ENCODE assay signal across 1 cellular context in the genomic region with DNA sequence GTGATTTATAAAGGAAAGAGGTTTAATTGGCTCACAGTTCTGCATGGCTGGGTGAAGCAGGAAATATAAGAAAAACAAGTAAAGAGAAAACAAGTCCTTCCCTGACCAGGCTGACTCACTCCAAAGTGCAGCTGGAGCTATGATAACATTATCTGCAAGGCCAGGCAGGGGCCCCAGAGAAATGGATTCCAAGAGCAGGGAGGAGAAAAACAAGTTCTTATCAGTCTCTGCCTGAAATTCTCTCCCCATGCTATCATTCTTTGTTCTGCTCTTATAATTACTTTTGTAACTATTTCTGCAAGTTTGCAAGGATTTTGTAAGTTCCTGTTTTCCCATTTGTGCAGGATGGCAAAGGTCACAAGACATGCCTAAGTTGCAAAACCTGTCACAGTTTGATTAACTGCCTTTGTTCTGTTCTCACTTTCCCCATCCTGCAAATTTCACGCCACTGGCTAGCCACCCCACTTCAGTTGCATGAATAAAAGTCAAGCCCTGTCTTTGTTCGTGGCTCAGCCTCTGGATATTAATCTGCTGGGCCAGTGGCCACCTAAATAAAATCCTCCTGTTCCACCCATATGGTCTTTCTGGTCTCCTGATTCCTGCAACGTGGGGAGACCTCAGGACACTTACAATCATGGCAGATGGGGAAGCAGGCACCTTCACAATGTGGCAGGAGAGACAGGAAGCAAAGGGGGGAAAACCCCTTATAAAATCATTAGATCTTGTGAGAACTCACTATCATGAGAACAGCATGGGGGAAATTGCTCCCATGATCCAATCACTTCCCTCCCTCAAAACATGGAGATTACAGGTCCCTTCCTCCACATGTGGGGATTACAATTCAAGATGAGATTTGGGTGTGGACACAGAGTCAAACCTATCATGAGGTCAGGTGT.
A peak's percentile ranks its signal among the peaks of the same experiment; 100 is the strongest.
TF ChIP-seq lines count a peak whose summit lies in the region.

No MANE protein-coding gene starts in this region.

TF ChIP-seq in K562, 482 proteins besides CTCF, POLR2A, EP300 and RAD21 (continued from another document and continues in another):
- TF ChIP-seq, protein P1, sequence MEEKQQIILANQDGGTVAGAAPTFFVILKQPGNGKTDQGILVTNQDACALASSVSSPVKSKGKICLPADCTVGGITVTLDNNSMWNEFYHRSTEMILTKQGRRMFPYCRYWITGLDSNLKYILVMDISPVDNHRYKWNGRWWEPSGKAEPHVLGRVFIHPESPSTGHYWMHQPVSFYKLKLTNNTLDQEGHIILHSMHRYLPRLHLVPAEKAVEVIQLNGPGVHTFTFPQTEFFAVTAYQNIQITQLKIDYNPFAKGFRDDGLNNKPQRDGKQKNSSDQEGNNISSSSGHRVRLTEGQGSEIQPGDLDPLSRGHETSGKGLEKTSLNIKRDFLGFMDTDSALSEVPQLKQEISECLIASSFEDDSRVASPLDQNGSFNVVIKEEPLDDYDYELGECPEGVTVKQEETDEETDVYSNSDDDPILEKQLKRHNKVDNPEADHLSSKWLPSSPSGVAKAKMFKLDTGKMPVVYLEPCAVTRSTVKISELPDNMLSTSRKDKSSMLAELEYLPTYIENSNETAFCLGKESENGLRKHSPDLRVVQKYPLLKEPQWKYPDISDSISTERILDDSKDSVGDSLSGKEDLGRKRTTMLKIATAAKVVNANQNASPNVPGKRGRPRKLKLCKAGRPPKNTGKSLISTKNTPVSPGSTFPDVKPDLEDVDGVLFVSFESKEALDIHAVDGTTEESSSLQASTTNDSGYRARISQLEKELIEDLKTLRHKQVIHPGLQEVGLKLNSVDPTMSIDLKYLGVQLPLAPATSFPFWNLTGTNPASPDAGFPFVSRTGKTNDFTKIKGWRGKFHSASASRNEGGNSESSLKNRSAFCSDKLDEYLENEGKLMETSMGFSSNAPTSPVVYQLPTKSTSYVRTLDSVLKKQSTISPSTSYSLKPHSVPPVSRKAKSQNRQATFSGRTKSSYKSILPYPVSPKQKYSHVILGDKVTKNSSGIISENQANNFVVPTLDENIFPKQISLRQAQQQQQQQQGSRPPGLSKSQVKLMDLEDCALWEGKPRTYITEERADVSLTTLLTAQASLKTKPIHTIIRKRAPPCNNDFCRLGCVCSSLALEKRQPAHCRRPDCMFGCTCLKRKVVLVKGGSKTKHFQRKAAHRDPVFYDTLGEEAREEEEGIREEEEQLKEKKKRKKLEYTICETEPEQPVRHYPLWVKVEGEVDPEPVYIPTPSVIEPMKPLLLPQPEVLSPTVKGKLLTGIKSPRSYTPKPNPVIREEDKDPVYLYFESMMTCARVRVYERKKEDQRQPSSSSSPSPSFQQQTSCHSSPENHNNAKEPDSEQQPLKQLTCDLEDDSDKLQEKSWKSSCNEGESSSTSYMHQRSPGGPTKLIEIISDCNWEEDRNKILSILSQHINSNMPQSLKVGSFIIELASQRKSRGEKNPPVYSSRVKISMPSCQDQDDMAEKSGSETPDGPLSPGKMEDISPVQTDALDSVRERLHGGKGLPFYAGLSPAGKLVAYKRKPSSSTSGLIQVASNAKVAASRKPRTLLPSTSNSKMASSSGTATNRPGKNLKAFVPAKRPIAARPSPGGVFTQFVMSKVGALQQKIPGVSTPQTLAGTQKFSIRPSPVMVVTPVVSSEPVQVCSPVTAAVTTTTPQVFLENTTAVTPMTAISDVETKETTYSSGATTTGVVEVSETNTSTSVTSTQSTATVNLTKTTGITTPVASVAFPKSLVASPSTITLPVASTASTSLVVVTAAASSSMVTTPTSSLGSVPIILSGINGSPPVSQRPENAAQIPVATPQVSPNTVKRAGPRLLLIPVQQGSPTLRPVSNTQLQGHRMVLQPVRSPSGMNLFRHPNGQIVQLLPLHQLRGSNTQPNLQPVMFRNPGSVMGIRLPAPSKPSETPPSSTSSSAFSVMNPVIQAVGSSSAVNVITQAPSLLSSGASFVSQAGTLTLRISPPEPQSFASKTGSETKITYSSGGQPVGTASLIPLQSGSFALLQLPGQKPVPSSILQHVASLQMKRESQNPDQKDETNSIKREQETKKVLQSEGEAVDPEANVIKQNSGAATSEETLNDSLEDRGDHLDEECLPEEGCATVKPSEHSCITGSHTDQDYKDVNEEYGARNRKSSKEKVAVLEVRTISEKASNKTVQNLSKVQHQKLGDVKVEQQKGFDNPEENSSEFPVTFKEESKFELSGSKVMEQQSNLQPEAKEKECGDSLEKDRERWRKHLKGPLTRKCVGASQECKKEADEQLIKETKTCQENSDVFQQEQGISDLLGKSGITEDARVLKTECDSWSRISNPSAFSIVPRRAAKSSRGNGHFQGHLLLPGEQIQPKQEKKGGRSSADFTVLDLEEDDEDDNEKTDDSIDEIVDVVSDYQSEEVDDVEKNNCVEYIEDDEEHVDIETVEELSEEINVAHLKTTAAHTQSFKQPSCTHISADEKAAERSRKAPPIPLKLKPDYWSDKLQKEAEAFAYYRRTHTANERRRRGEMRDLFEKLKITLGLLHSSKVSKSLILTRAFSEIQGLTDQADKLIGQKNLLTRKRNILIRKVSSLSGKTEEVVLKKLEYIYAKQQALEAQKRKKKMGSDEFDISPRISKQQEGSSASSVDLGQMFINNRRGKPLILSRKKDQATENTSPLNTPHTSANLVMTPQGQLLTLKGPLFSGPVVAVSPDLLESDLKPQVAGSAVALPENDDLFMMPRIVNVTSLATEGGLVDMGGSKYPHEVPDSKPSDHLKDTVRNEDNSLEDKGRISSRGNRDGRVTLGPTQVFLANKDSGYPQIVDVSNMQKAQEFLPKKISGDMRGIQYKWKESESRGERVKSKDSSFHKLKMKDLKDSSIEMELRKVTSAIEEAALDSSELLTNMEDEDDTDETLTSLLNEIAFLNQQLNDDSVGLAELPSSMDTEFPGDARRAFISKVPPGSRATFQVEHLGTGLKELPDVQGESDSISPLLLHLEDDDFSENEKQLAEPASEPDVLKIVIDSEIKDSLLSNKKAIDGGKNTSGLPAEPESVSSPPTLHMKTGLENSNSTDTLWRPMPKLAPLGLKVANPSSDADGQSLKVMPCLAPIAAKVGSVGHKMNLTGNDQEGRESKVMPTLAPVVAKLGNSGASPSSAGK (IDR thresholded peaks at IDR 0.05), result no peak
- no peak for TF ChIP-seq NUFIP1 (IDR thresholded peaks at IDR 0.05; ENCODE audit: partially characterized antibody)
- no peak for TF ChIP-seq ZNF583 (CRISPR knock-in tag; IDR thresholded peaks at IDR 0.05)
- no peak for TF ChIP-seq NELFE (IDR thresholded peaks at IDR 0.05; ENCODE audit: insufficient read depth, insufficient read length)
- TF ChIP-seq ZNF12 (CRISPR knock-in tag; IDR thresholded peaks at IDR 0.05), result no peak
- TF ChIP-seq HEY1 (CRISPR knock-in tag; IDR thresholded peaks at IDR 0.05; ENCODE audit: borderline replicate concordance), result no peak
- no peak for TF ChIP-seq CBFB (CRISPR knock-in tag; IDR thresholded peaks at IDR 0.05)
- TF ChIP-seq, protein P2, sequence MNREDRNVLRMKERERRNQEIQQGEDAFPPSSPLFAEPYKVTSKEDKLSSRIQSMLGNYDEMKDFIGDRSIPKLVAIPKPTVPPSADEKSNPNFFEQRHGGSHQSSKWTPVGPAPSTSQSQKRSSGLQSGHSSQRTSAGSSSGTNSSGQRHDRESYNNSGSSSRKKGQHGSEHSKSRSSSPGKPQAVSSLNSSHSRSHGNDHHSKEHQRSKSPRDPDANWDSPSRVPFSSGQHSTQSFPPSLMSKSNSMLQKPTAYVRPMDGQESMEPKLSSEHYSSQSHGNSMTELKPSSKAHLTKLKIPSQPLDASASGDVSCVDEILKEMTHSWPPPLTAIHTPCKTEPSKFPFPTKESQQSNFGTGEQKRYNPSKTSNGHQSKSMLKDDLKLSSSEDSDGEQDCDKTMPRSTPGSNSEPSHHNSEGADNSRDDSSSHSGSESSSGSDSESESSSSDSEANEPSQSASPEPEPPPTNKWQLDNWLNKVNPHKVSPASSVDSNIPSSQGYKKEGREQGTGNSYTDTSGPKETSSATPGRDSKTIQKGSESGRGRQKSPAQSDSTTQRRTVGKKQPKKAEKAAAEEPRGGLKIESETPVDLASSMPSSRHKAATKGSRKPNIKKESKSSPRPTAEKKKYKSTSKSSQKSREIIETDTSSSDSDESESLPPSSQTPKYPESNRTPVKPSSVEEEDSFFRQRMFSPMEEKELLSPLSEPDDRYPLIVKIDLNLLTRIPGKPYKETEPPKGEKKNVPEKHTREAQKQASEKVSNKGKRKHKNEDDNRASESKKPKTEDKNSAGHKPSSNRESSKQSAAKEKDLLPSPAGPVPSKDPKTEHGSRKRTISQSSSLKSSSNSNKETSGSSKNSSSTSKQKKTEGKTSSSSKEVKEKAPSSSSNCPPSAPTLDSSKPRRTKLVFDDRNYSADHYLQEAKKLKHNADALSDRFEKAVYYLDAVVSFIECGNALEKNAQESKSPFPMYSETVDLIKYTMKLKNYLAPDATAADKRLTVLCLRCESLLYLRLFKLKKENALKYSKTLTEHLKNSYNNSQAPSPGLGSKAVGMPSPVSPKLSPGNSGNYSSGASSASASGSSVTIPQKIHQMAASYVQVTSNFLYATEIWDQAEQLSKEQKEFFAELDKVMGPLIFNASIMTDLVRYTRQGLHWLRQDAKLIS (CRISPR knock-in tag; IDR thresholded peaks at IDR 0.05), result no peak
- TF ChIP-seq, protein P3, sequence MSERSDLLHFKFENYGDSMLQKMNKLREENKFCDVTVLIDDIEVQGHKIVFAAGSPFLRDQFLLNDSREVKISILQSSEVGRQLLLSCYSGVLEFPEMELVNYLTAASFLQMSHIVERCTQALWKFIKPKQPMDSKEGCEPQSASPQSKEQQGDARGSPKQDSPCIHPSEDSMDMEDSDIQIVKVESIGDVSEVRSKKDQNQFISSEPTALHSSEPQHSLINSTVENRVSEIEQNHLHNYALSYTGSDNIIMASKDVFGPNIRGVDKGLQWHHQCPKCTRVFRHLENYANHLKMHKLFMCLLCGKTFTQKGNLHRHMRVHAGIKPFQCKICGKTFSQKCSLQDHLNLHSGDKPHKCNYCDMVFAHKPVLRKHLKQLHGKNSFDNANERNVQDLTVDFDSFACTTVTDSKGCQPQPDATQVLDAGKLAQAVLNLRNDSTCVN (CRISPR knock-in tag; IDR thresholded peaks at IDR 0.05), result no peak
- TF ChIP-seq, protein P4, sequence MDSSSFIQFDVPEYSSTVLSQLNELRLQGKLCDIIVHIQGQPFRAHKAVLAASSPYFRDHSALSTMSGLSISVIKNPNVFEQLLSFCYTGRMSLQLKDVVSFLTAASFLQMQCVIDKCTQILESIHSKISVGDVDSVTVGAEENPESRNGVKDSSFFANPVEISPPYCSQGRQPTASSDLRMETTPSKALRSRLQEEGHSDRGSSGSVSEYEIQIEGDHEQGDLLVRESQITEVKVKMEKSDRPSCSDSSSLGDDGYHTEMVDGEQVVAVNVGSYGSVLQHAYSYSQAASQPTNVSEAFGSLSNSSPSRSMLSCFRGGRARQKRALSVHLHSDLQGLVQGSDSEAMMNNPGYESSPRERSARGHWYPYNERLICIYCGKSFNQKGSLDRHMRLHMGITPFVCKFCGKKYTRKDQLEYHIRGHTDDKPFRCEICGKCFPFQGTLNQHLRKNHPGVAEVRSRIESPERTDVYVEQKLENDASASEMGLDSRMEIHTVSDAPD (CRISPR knock-in tag; IDR thresholded peaks at IDR 0.05), result no peak
- TF ChIP-seq, protein P5, sequence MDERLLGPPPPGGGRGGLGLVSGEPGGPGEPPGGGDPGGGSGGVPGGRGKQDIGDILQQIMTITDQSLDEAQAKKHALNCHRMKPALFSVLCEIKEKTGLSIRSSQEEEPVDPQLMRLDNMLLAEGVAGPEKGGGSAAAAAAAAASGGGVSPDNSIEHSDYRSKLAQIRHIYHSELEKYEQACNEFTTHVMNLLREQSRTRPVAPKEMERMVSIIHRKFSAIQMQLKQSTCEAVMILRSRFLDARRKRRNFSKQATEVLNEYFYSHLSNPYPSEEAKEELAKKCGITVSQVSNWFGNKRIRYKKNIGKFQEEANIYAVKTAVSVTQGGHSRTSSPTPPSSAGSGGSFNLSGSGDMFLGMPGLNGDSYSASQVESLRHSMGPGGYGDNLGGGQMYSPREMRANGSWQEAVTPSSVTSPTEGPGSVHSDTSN (CRISPR knock-in tag; IDR thresholded peaks at IDR 0.05; ENCODE audit: low read depth), result peak; percentile 86
- TF ChIP-seq, protein P5 (tag; conservative IDR thresholded peaks at IDR 0.05; ENCODE audit: low read depth), result peak; percentile 99
- peak; percentile 99 for TF ChIP-seq ARID1B (IDR thresholded peaks at IDR 0.05)
- TF ChIP-seq DIDO1 (tag; IDR thresholded peaks at IDR 0.05; ENCODE audit: low read depth), result no peak
- TF ChIP-seq POLR3A (IDR thresholded peaks at IDR 0.05; ENCODE audit: borderline replicate concordance, extremely low read depth, insufficient read depth, insufficient read length), result no peak
- TF ChIP-seq, protein P6, sequence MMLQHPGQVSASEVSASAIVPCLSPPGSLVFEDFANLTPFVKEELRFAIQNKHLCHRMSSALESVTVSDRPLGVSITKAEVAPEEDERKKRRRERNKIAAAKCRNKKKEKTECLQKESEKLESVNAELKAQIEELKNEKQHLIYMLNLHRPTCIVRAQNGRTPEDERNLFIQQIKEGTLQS (IDR thresholded peaks at IDR 0.05), result peak; percentile 96
- TF ChIP-seq, protein P6 (CRISPR knock-in tag; conservative IDR thresholded peaks at IDR 0.05), result peak; percentile 88; the same call in 1 of the 2 replicates
- peak; percentile 93 for TF ChIP-seq NFIC (IDR thresholded peaks at IDR 0.05)
- no peak for TF ChIP-seq MCM5 (IDR thresholded peaks at IDR 0.05; ENCODE audit: low read depth)
- TF ChIP-seq RBBP5 (IDR thresholded peaks at IDR 0.05; ENCODE audit: borderline replicate concordance, insufficient read depth, low read length, poor library complexity, severe bottlenecking), result peak; percentile 66
- peak; percentile 98 for TF ChIP-seq SMARCE1 (IDR thresholded peaks at IDR 0.05)
- no peak for TF ChIP-seq ZNF57 (CRISPR knock-in tag; IDR thresholded peaks at IDR 0.05)
- peak; percentile 32; the same call in 1 of the 2 replicates for TF ChIP-seq BCOR (IDR thresholded peaks at IDR 0.05)
- TF ChIP-seq EGR1 (conservative IDR thresholded peaks at IDR 0.05), result no peak
- TF ChIP-seq, protein P7, sequence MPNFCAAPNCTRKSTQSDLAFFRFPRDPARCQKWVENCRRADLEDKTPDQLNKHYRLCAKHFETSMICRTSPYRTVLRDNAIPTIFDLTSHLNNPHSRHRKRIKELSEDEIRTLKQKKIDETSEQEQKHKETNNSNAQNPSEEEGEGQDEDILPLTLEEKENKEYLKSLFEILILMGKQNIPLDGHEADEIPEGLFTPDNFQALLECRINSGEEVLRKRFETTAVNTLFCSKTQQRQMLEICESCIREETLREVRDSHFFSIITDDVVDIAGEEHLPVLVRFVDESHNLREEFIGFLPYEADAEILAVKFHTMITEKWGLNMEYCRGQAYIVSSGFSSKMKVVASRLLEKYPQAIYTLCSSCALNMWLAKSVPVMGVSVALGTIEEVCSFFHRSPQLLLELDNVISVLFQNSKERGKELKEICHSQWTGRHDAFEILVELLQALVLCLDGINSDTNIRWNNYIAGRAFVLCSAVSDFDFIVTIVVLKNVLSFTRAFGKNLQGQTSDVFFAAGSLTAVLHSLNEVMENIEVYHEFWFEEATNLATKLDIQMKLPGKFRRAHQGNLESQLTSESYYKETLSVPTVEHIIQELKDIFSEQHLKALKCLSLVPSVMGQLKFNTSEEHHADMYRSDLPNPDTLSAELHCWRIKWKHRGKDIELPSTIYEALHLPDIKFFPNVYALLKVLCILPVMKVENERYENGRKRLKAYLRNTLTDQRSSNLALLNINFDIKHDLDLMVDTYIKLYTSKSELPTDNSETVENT (CRISPR knock-in tag; IDR thresholded peaks at IDR 0.05), result no peak
- no peak for TF ChIP-seq NFYB (IDR thresholded peaks at IDR 0.05; ENCODE audit: extremely low read depth, insufficient read length)
